Comparison of ENCODE assay signal across 8 cellular contexts in the genomic region with DNA sequence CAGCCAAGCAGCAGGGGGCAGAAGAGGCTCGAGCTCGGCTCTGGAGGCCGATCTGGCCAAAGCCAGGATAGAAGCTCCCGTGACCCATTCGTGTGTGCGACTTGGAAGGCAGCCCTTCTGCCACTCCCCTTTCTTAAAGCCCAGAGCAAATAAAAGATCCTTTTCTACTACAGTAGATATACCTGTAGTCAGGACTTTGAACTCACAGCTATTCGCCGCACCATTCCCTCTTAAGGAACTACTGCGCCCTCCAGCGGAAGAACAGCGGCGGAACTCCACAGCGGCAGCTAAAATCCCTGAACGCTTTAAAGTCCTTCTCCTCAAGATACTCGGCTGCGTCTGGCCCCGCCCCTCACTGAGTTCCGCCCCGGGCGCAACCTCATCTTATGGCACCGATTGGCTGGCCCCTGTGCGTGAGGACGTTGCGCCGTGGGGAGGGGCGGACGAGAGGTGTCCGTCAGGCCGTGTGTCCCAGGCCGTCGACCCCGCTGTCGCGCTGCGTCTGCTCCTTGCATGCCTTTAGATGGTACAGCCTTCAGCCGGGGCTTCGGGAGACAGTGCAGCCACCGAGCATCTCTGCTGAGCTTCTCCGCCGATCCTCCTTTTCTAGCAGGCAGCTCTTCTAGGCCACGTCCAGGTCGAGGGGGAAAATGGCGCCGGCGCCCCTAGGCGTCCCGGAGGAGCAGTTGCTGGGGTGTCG. TPM values are rescaled to one million over a fixed set of nuclear protein-coding genes. Genes with fewer than 3 reads are reported as not detected.
DNase-seq lines count a peak whose midpoint lies in the region; ATAC-seq, FAIRE-seq and TF ChIP-seq lines count a peak whose summit lies in the region.

A gene with protein sequence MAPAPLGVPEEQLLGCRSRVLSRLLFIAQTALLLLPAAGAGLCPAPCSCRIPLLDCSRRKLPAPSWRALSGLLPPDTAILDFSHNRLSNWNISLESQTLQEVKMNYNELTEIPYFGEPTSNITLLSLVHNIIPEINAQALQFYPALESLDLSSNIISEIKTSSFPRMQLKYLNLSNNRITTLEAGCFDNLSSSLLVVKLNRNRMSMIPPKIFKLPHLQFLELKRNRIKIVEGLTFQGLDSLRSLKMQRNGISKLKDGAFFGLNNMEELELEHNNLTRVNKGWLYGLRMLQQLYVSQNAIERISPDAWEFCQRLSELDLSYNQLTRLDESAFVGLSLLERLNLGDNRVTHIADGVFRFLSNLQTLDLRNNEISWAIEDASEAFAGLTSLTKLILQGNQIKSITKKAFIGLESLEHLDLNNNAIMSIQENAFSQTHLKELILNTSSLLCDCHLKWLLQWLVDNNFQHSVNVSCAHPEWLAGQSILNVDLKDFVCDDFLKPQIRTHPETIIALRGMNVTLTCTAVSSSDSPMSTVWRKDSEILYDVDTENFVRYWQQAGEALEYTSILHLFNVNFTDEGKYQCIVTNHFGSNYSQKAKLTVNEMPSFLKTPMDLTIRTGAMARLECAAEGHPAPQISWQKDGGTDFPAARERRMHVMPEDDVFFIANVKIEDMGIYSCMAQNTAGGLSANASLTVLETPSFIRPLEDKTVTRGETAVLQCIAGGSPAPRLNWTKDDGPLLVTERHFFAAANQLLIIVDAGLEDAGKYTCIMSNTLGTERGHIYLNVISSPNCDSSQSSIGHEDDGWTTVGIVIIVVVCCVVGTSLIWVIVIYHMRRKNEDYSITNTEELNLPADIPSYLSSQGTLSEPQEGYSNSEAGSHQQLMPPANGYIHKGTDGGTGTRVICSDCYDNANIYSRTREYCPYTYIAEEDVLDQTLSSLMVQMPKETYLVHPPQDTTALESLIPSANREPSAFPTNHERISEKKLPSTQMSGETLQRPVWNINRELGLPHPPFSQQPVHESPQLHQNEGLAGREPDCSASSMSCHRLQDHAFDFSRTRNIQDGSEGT (plus strand): TSS at position 442 of the 700 bp plus-strand sequence. CDS start 209 bp downstream, at position 651.

- peak; percentile 98 for FAIRE-seq in GM12892 (lab: Jason Lieb, UNC)

- H3K4me3 ChIP-seq in heart right ventricle: peak within 1 kb of the TSS; percentile 64 to 94 (median 78)
- H3K4me3 ChIP-seq in upper lobe of left lung: peak within 1 kb of the TSS; percentile 82 to 90 (median 85)

- no peaks in the 10 kb centered on the region for H3K9me3 Mint-ChIP-seq in T-cell

- TF ChIP-seq CTCF in heart right ventricle (IDR thresholded peaks at IDR 0.05) (peak; percentile 79 to 95 (median 88)), upper lobe of left lung (IDR thresholded peaks at IDR 0.05) (peak; percentile 67 to 91 (median 86))

- WGBS in heart right ventricle, 2 donors: 0% methylated on average over 48 of the region's 48 CpGs
- 0% methylated on average over 37 to 48 of the region's 48 CpGs for WGBS in upper lobe of left lung, 2 donors

- H3K36me3 ChIP-seq in heart right ventricle: peaks cover 0 to 20% (median 0%) of the 10 kb centered on the region in 9 donors
- H3K36me3 ChIP-seq in upper lobe of left lung: peaks cover 0 to 13% (median 0%) of the 10 kb centered on the region in 4 donors

- peak within 1 kb of the TSS; percentile 92 to 97 for H3K27ac Mint-ChIP-seq in T-cell

- intact Hi-C loops in heart right ventricle (cut with DNase I): loop anchor here in 8 of 10 donors (2.0 to 10.0 kb wide), 4 partner anchors 356 to 604 kb away; a partner anchor contains a TSS
- intact Hi-C loops in posterior cingulate gyrus (cut with DNase I): loop anchor here (2.0 kb wide), 1 partner anchor 354 kb away; a partner anchor contains a TSS

- peak within 1 kb of the TSS; percentile 97 to 99 (median 97) for H3K4me3 Mint-ChIP-seq in T-cell

- DNase-seq in GM12892 (ENCODE audit: insufficient read length) (peak; percentile 83), NCI-H1436 treated with DMSO at 0.1 percent for 48 hours (lab: John Stamatoyannopoulos, UW) (peak; percentile 93), T-cell (peak; percentile 93 to 99 (median 98)), amniotic epithelial cell (ENCODE audit: low read depth) (peak; percentile 96), heart right ventricle (peak; percentile 98), posterior cingulate gyrus (peak; percentile 95 to 100 (median 98)), upper lobe of left lung (peak; percentile 99)

- H3K9me3 ChIP-seq in heart right ventricle: no peaks in the 10 kb centered on the region
- H3K9me3 ChIP-seq in upper lobe of left lung: no peaks in the 10 kb centered on the region

- peaks cover 34 to 39% (median 37%) of the 10 kb centered on the region in 3 donors for H3K4me1 Mint-ChIP-seq in T-cell

- TF ChIP-seq POLR2A in GM12892 (IDR thresholded peaks at IDR 0.05; ENCODE audit: low read depth, low read length): peak; percentile 90
- TF ChIP-seq POLR2A in upper lobe of left lung (IDR thresholded peaks at IDR 0.05): peak; percentile 63 to 97 (median 88)

- peak; percentile 97 for ATAC-seq in HG02852 (IDR thresholded peaks at IDR 0.05; ENCODE audit: unreplicated experiment)
- ATAC-seq in T-cell (replicated peaks in 1 of 4): peak; percentile 96 to 99 (median 98)
- ATAC-seq in heart right ventricle: peak; percentile 99 to 100 (median 100)
- ATAC-seq in upper lobe of left lung (ENCODE audit: low FRiP score in 2 of 2): peak; percentile 100

- CTCF ChIA-PET in T-cell (lab: Charles Lee): interaction anchor here (0.5 to 3.0 kb wide), 54 partner anchors 14 to 1438 kb away, joined by 3 to 22 read pairs (median 4); a partner anchor contains a TSS

- H3K4me1 ChIP-seq in heart right ventricle (peaks cover 0 to 47% (median 34%) of the 10 kb centered on the region in 9 donors), upper lobe of left lung (peaks cover 21 to 38% (median 24%) of the 10 kb centered on the region in 4 donors)

- H3K27me3 ChIP-seq in heart right ventricle: no peaks in the 10 kb centered on the region
- no peaks in the 10 kb centered on the region for H3K27me3 ChIP-seq in upper lobe of left lung

- POLR2A ChIA-PET in T-cell (lab: Charles Lee): interaction anchor here (0.6 to 1.3 kb wide), 4 partner anchors 24 to 527 kb away, joined by 3 read pairs; no protein-coding TSS in a partner anchor

- no peaks in the 10 kb centered on the region for H3K27me3 Mint-ChIP-seq in T-cell

- peaks cover 2% of the 10 kb centered on the region for H3K36me3 Mint-ChIP-seq in T-cell

- peak within 1 kb of the TSS; percentile 77 to 94 (median 92) for H3K27ac ChIP-seq in heart right ventricle
- H3K27ac ChIP-seq in upper lobe of left lung: peak within 1 kb of the TSS; percentile 86 to 94 (median 90)

- no peak for TF ChIP-seq EP300 in upper lobe of left lung (IDR thresholded peaks at IDR 0.05)

RNA-seq across cellular contexts. Expression of the gene that starts here (rescaled TPM):
- 6.1 TPM for polyA plus RNA-seq in GM12892 (2012; ENCODE audit: missing spikeins)
- total RNA-seq in T-cell: 10 to 100 TPM; 19.5 to 25.4 (median 20.4) TPM
- total RNA-seq in heart right ventricle: 10 to 100 TPM in 2 of 10 donors, 1 to 10 TPM in 8; 7.8 to 11.3 (median 8.5) TPM
- 1 to 10 TPM; 3.0 to 4.8 TPM for polyA plus RNA-seq in heart right ventricle
- total RNA-seq in upper lobe of left lung: 10 to 100 TPM in 4 of 6 donors, 1 to 10 TPM in 2; 4.2 to 21.1 (median 11.8) TPM

Comparison
In these comparisons a context has a peak if more than half of its experiments do, and no peak if none do; other contexts are left out.
1. Peak in every context shown above with its lines: DNase-seq, ATAC-seq, H3K4me3 ChIP-seq and H3K27ac ChIP-seq.